1 cellular context compared by ENCODE assay signal in genomic region chr14:97575677-97576076, GRCh38.
TF ChIP-seq lines count a peak whose summit lies in the region.

No MANE protein-coding gene starts in this region.

TF ChIP-seq in HEK293, 187 proteins besides CTCF, POLR2A, EP300 and RAD21 (continued from another document):
- peak; percentile 95 for TF ChIP-seq ZNF513 (tag by site-specific recombination; IDR thresholded peaks at IDR 0.05)
- peak; percentile 47; the same call in 1 of the 2 replicates for TF ChIP-seq ATF2 (tag by site-specific recombination; IDR thresholded peaks at IDR 0.05; ENCODE audit: low read depth)
- TF ChIP-seq ZNF23 (tag by site-specific recombination; IDR thresholded peaks at IDR 0.05; ENCODE audit: borderline replicate concordance): no peak
